In the genomic region with DNA sequence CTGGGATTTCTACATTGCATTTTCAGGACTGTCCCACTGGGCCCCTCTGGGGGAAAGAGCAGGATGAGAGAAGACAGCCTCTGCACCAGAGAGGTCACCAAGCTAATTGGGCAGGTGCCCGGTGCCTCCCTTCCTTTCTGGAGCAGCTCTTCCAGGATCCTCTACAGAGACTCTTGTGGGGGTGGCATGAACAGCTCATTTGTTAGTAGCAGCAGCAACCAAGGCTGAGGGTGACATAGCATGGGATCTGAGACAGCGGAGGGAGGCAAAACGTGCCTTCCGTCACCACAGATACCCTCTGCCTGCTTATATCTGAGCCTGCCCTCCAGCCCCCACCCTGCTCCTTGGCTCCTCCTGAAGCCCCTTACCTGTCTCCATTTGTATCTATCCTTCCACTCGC, we compare ENCODE assay signal across 25 cellular contexts.
"Had no signal": no experiment of that assay in that cellular context is flagged by ENCODE, and none has a peak within 500 bp of the region (broad histone marks: within the 10 kb centered on the region; RNA-seq: fewer than 3 reads in every experiment).

No MANE protein-coding gene starts in this region.

- H3K27me3 ChIP-seq: esophagus squamous epithelium, heart right ventricle, left lung, neutrophil, ovary, sigmoid colon, suprapubic skin, transverse colon, vagina had no signal

- H3K27ac ChIP-seq: esophagus squamous epithelium, left lung, neutrophil, ovary, psoas muscle, sigmoid colon, skin epidermis, suprapubic skin, transverse colon, vagina had no signal

- H3K9me3 ChIP-seq: esophagus squamous epithelium, heart right ventricle, left lung, neutrophil, ovary, psoas muscle, sigmoid colon, suprapubic skin, transverse colon, vagina had no signal

- H3K4me1 ChIP-seq: esophagus squamous epithelium, left lung, psoas muscle, suprapubic skin, transverse colon, vagina had no signal

- ATAC-seq: effector memory CD8-positive, alpha-beta T cell; natural killer cell treated with Interleukin-12 subunit alpha and Interleukin-12 subunit beta and Interleukin-15 and Interleukin-18, amount 100 ng/mL, for 72 hours; stimulated activated naive CD8-positive, alpha-beta T cell treated with anti-CD3 and anti-CD28 coated beads, Interleukin-15, amount 100 ng/mL, for 72 hours had no signal

- H3K4me3 ChIP-seq: esophagus squamous epithelium, heart right ventricle, left lung, ovary, psoas muscle, sigmoid colon, skin epidermis, suprapubic skin, transverse colon, vagina had no signal

- DNase-seq: cortex of kidney; effector memory CD8-positive, alpha-beta T cell; erythroblast; esophagus squamous epithelium; foreskin melanocyte; glutamatergic neuron; hippocampal formation; left cardiac atrium; left lung; ovary; posterior cingulate gyrus; sigmoid colon; stimulated activated CD4-positive, alpha-beta T cell treated with anti-CD3 and anti-CD28 coated beads, Interleukin-1b, Interleukin-23, amount 100 ng/mL, for 48 hours; stimulated activated CD4-positive, alpha-beta T cell treated with anti-CD3 and anti-CD28 coated beads, Interleukin-4, amount 100 ng/mL, for 1 hour; stimulated activated CD8-positive, alpha-beta memory T cell treated with anti-CD3 and anti-CD28 coated beads, Interleukin-4, amount 100 ng/mL, for 48 hours; stimulated activated naive CD4-positive, alpha-beta T cell; stimulated activated naive CD8-positive, alpha-beta T cell treated with anti-CD3 and anti-CD28 coated beads, Interleukin-15, amount 100 ng/mL, for 72 hours; transverse colon had no signal

- H3K36me3 ChIP-seq: esophagus squamous epithelium, heart right ventricle, left lung, neutrophil, ovary, sigmoid colon, suprapubic skin, transverse colon, vagina had no signal
